ENCODE assay signal across 8 cellular contexts in genomic region chr10:124152781-124153600, GRCh38. TPM values are rescaled to one million over a fixed set of nuclear protein-coding genes. Genes with fewer than 3 reads are reported as not detected.
DNase-seq lines count a peak whose midpoint lies in the region; ATAC-seq, FAIRE-seq and TF ChIP-seq lines count a peak whose summit lies in the region.

No MANE protein-coding gene starts in this region.

- no peak for FAIRE-seq in HepG2 (lab: Jason Lieb, UNC)

- TF ChIP-seq EP300 in HepG2 (IDR thresholded peaks at IDR 0.05; ENCODE audit: low read depth in 2 of 2, low read length in 2 of 2) (no peak), HepG2 (CRISPR knock-in tag; IDR thresholded peaks at IDR 0.05; ENCODE audit: borderline replicate concordance) (no peak)

- no peaks in the 10 kb centered on the region for H3K27me3 ChIP-seq in KMS-11 (ENCODE audit: insufficient read depth, low read depth)
- H3K27me3 ChIP-seq in breast epithelium, result no peaks in the 10 kb centered on the region
- peaks cover 0 to 8% of the 10 kb centered on the region in 2 experiments; a peak in 4 of 5 replicates for H3K27me3 ChIP-seq in HepG2 (ENCODE audit: control insufficient read depth in 1 of 2, insufficient read depth in 2 of 2, low read length in 2 of 2)

- TF ChIP-seq POLR2A in breast epithelium (IDR thresholded peaks at IDR 0.05) (no peak), HepG2 (IDR thresholded peaks at IDR 0.05; ENCODE audit: insufficient read depth in 1 of 2, low read depth in 2 of 2, low read length in 2 of 2) (no peak)

- no peak for TF ChIP-seq RAD21 in HepG2 (CRISPR knock-in tag; IDR thresholded peaks at IDR 0.05)

- CTCF ChIA-PET in HepG2 (lab: Yijun Ruan, JAX; ENCODE audit: low intra/inter-chr PET ratio, low total read pairs), result no interaction called here

- no peak for TF ChIP-seq CTCF in KMS-11 (conservative IDR thresholded peaks at IDR 0.05; ENCODE audit: low read depth, low read length)
- TF ChIP-seq CTCF in breast epithelium (IDR thresholded peaks at IDR 0.05), result peak in 1 of 3 donors; percentile 5
- TF ChIP-seq CTCF in HepG2 (CRISPR knock-in tag; IDR thresholded peaks at IDR 0.05), result no peak

- in situ Hi-C loops in HepG2 (cut with HindIII; ENCODE audit: extremely low pct_ligation_motif_present, low pct_unique_long_range_greater_than_20kb), result no loop called here

- ATAC-seq in GM21737 (IDR thresholded peaks at IDR 0.05; ENCODE audit: unreplicated experiment) (peak; percentile 59), HepG2 (peak; percentile 58)

- H4K20me1 ChIP-seq in KMS-11 (ENCODE audit: insufficient read depth) (no peaks in the 10 kb centered on the region), HepG2 (ENCODE audit: insufficient read depth, low read length) (no peaks in the 10 kb centered on the region)

- peaks cover 73% of the 10 kb centered on the region for H3K4me1 ChIP-seq in KMS-11 (ENCODE audit: low read depth, poor library complexity, severe bottlenecking)
- H3K4me1 ChIP-seq in breast epithelium, result peaks cover 8 to 10% of the 10 kb centered on the region in 2 donors
- peaks cover 43% of the 10 kb centered on the region for H3K4me1 ChIP-seq in HepG2 (ENCODE audit: insufficient read depth, low read length)

- H3K79me2 ChIP-seq in KMS-11 (ENCODE audit: insufficient read depth, low read depth), result peaks cover 8% of the 10 kb centered on the region
- H3K79me2 ChIP-seq in HepG2 (ENCODE audit: insufficient read depth, low read length), result no peaks in the 10 kb centered on the region

- H2AFZ ChIP-seq in KMS-11 (ENCODE audit: low read depth) (no peak overlapping the region), HepG2 (ENCODE audit: low read length) (no peak overlapping the region)

- H3K27ac ChIP-seq in KMS-11 (peak overlapping the region; percentile 90), breast epithelium (peak overlapping the region; percentile 69 to 79), HepG2 (ENCODE audit: extremely low read length, insufficient read depth, low read length) (no peak overlapping the region)

- H3K4me3 ChIP-seq in KMS-11 (IDR thresholded peaks at IDR 0.05; ENCODE audit: insufficient read depth, low read depth, low read length) (no peak overlapping the region), breast epithelium (peak overlapping the region in 1 of 3 donors; percentile 6), HepG2 (replicated peaks in 1 of 3; ENCODE audit: insufficient read depth in 1 of 3, low read depth in 2 of 3, low read length in 3 of 3) (peak overlapping the region in 1 of 3 experiments; percentile 44; a peak in 1 of 6 replicates)

- no TSS peak for BruUV-seq in HepG2 (replicated peaks; lab: Mats Ljungman, UMichigan)

- 56% methylated on average over 17 of the region's 25 CpGs for WGBS in HepG2 (ENCODE audit: low lambda C conversion rate)

- H3K9ac ChIP-seq in KMS-11, result peak overlapping the region; percentile 64
- no peak overlapping the region for H3K9ac ChIP-seq in HepG2 (ENCODE audit: insufficient read depth, low read depth, low read length)

- peak overlapping the region; percentile 99 for H3K4me2 ChIP-seq in KMS-11
- H3K4me2 ChIP-seq in HepG2 (ENCODE audit: low read depth, low read length), result no peak overlapping the region

- intact Hi-C loops in breast epithelium (cut with DNase I; ENCODE audit: low total_unique reads), result no loop called here
- intact Hi-C loops in HepG2 (cut with micrococcal nuclease; ENCODE audit: unreplicated experiment), result loop anchor here (10.0 kb wide), 2 partner anchors 128 to 158 kb away; no protein-coding TSS in a partner anchor

- H3K9me3 ChIP-seq in breast epithelium (no peaks in the 10 kb centered on the region), HepG2 (ENCODE audit: low read length) (no peaks in the 10 kb centered on the region)

- H3K36me3 ChIP-seq in KMS-11 (ENCODE audit: insufficient read depth), result no peaks in the 10 kb centered on the region
- no peaks in the 10 kb centered on the region for H3K36me3 ChIP-seq in breast epithelium
- no peaks in the 10 kb centered on the region for H3K36me3 ChIP-seq in HepG2 (replicated peaks in 1 of 2; ENCODE audit: control insufficient read depth in 1 of 2, insufficient read depth in 2 of 2, low read length in 2 of 2)

- POLR2A ChIA-PET in HepG2 (lab: Yijun Ruan, JAX), result no interaction called here

- peak; percentile 14 for DNase-seq in DMS79 treated with DMSO at 0.1 percent for 48 hours (lab: John Stamatoyannopoulos, UW)
- DNase-seq in SW 1271 (lab: John Stamatoyannopoulos, UW), result peak; percentile 81 to 91
- peak in 1 of 2 donors; percentile 72 for DNase-seq in breast epithelium (ENCODE audit: low spot score in 2 of 2)
- peak; percentile 54 for DNase-seq in HepG2 (ENCODE audit: low spot score)
- peak; percentile 16 to 32 for DNase-seq in stimulated activated CD8-positive, alpha-beta memory T cell treated with anti-CD3 and anti-CD28 coated beads, Interleukin-15, amount 100 ng/mL, for 48 hours (ENCODE audit: low read depth in 2 of 2)
- no peak for DNase-seq in NCI-H128 (lab: John Stamatoyannopoulos, UW; ENCODE audit: unreplicated experiment)

TF ChIP-seq in HepG2, 621 proteins besides CTCF, POLR2A, EP300 and RAD21 (continues in another document):
- TF ChIP-seq ZNF883 (CRISPR knock-in tag; IDR thresholded peaks at IDR 0.05; ENCODE audit: not compliant biosample characterization) (no peak), ZKSCAN8 (CRISPR knock-in tag; IDR thresholded peaks at IDR 0.05; ENCODE audit: borderline replicate concordance) (no peak), ZNF564 (CRISPR knock-in tag; IDR thresholded peaks at IDR 0.05) (no peak), ZBTB33 (CRISPR knock-in tag; IDR thresholded peaks at IDR 0.05) (0 out of 2 replicates have a peak, but pooled peaks have one; percentile 6), ELF3 (CRISPR knock-in tag; IDR thresholded peaks at IDR 0.05) (0 out of 2 replicates have a peak, but pooled peaks have one; percentile 35), ZNF577 (CRISPR knock-in tag; IDR thresholded peaks at IDR 0.05; ENCODE audit: borderline replicate concordance, low read depth) (no peak), HNRNPH1 (optimal IDR thresholded peaks at IDR 0.05; ENCODE audit: low read depth, low read length) (no peak), U2AF2 (IDR thresholded peaks at IDR 0.05; ENCODE audit: low read depth, low read length) (no peak)

RNA-seq across cellular contexts. Expression of gene CHST15, which starts 59.6 kb away (rescaled TPM):
- total RNA-seq in breast epithelium (10 to 100 TPM; 19.0 to 57.8 (median 56.4) TPM), HepG2 (2016; rRNA removed; fragmentation: Illumina TruSeq; extraction: Trizol) (1.1 and 1.4 TPM in 2 replicates)
- total RNA-seq in HepG2 (2016; cell fraction: cytosol; rRNA removed; fragmentation: Illumina TruSeq; extraction: Trizol; ENCODE audit: low read depth), result 1.0 and 1.2 TPM in 2 replicates
- total RNA-seq in HepG2 (2016; cell fraction: insoluble cytoplasmic fraction; rRNA removed; fragmentation: Illumina TruSeq; extraction: Trizol), result 1.4 and 1.5 TPM in 2 replicates
- total RNA-seq in HepG2 (2016; cell fraction: membrane; rRNA removed; fragmentation: Illumina TruSeq; extraction: Trizol), result 2.7 and 2.9 TPM in 2 replicates
- 1.1 and 1.9 TPM in 2 replicates for total RNA-seq in HepG2 (2016; cell fraction: nucleus; rRNA removed; fragmentation: Illumina TruSeq; extraction: Trizol)
- polyA plus RNA-seq in HepG2 (2011; rRNA removed), result 94.7 and 113 TPM in 2 replicates
- 101 and 112 TPM in 2 replicates for polyA plus RNA-seq in HepG2 (2011; cell fraction: cytosol; rRNA removed)
- 181 and 188 TPM in 2 replicates for polyA plus RNA-seq in HepG2 (2011; cell fraction: nucleus; rRNA removed)
- 46.0 and 71.6 TPM in 2 replicates for polyA plus RNA-seq in HepG2 (2012)
- 0.27 and 0.52 TPM in 2 replicates for polyA plus RNA-seq in HepG2 (2016; cell fraction: cytosol; fragmentation: Illumina TruSeq; extraction: Trizol; ENCODE audit: low read depth)
- 1.4 TPM in 2 replicates for polyA plus RNA-seq in HepG2 (2016; cell fraction: insoluble cytoplasmic fraction; fragmentation: Illumina TruSeq; extraction: Trizol; ENCODE audit: low read depth)
- polyA plus RNA-seq in HepG2 (2016; cell fraction: membrane; fragmentation: Illumina TruSeq; extraction: Trizol; ENCODE audit: low read depth), result 0.68 and 0.92 TPM in 2 replicates
- 1.1 and 1.9 TPM in 2 replicates for polyA plus RNA-seq in HepG2 (2016; cell fraction: nucleus; fragmentation: Illumina TruSeq; extraction: Trizol; ENCODE audit: insufficient read depth, low read depth)
- polyA minus RNA-seq in HepG2 (2011; rRNA and poly(A)+ RNA removed; ENCODE audit: low replicate concordance), result 10.5 and 261 TPM in 2 replicates
- 111 and 123 TPM in 2 replicates for polyA minus RNA-seq in HepG2 (2011; cell fraction: cytosol; rRNA and poly(A)+ RNA removed)
- polyA minus RNA-seq in HepG2 (2011; cell fraction: nucleus; rRNA and poly(A)+ RNA removed), result 241 and 251 TPM in 2 replicates

Comparison
In these comparisons a context has a peak if more than half of its experiments do, and no peak if none do; other contexts are left out.
1. RNA of gene CHST15, which starts 59.6 kb away (total RNA-seq): 19.0 to 57.8 TPM in breast epithelium; 1.0 to 2.9 TPM in HepG2; every median in the first group is over 4 times any median in the second.